ENCODE assay signal across 2 cellular contexts in genomic region chr5:129960831-129961230, GRCh38.
TF ChIP-seq lines count a peak whose summit lies in the region.

No MANE protein-coding gene starts in this region.

TF ChIP-seq in endothelial cell of umbilical vein, 7 proteins besides CTCF, POLR2A, EP300 and RAD21:
- no peak for TF ChIP-seq MAX (IDR thresholded peaks at IDR 0.05; ENCODE audit: insufficient read depth, insufficient read length)
- TF ChIP-seq JUN (IDR thresholded peaks at IDR 0.05; ENCODE audit: borderline replicate concordance, insufficient read depth, insufficient read length, low read depth) = peak; percentile 12
- TF ChIP-seq FOS (IDR thresholded peaks at IDR 0.05; ENCODE audit: borderline replicate concordance, insufficient read depth, low read length) = peak; percentile 50

TF ChIP-seq in HepG2, 621 proteins besides CTCF, POLR2A, EP300 and RAD21:
- TF ChIP-seq ZNF101 (CRISPR knock-in tag; IDR thresholded peaks at IDR 0.05; ENCODE audit: borderline replicate concordance, low read depth) (no peak), ARNTL (CRISPR knock-in tag; IDR thresholded peaks at IDR 0.05) (no peak)
